ENCODE assay signal across 8 cellular contexts in genomic region chr6:105757512-105758200, GRCh38.
DNase-seq lines count a peak whose midpoint lies in the region; ATAC-seq and TF ChIP-seq lines count a peak whose summit lies in the region.

No MANE protein-coding gene starts in this region.

- no peaks in the 10 kb centered on the region for H3K27me3 ChIP-seq in left lung

- H3K27ac Mint-ChIP-seq in HFFc6, result no peak overlapping the region

- peaks cover 33% of the 10 kb centered on the region for H3K4me1 Mint-ChIP-seq in HFFc6 (ENCODE audit: low read depth)

- DNase-seq in A172 (ENCODE audit: low spot score) (peak; percentile 8), NCI-H748 treated with DMSO at 0.1 percent for 48 hours (lab: John Stamatoyannopoulos, UW) (peak; percentile 69), HFFc6 (no peak), NCI-H1694 (lab: John Stamatoyannopoulos, UW) (no peak), left lung (no peak), CD1c-positive myeloid dendritic cell (ENCODE audit: extremely low spot score) (no peak)

- no peak overlapping the region for H3K27ac ChIP-seq in left lung

- no peak overlapping the region for H3K4me3 Mint-ChIP-seq in HFFc6

- H3K36me3 Mint-ChIP-seq in HFFc6 (ENCODE audit: low read depth), result no peaks in the 10 kb centered on the region

- ATAC-seq in GM19025 (IDR thresholded peaks at IDR 0.05; ENCODE audit: low read depth, unreplicated experiment), result peak; percentile 96
- peak; percentile 91 for ATAC-seq in HG02981 (IDR thresholded peaks at IDR 0.05; ENCODE audit: unreplicated experiment)
- no peak for ATAC-seq in left lung

- H3K4me3 ChIP-seq in left lung, result no peak overlapping the region

- intact Hi-C loops in left lung (cut with DNase I), result no loop called here

- no peaks in the 10 kb centered on the region for H3K4me1 ChIP-seq in left lung

- H3K9me3 ChIP-seq in left lung, result no peaks in the 10 kb centered on the region

- H3K9me3 Mint-ChIP-seq in HFFc6, result no peaks in the 10 kb centered on the region

- no peak for TF ChIP-seq CTCF in HFFc6 (IDR thresholded peaks at IDR 0.05)
- no peak for TF ChIP-seq CTCF in left lung (IDR thresholded peaks at IDR 0.05)

- peaks cover 2% of the 10 kb centered on the region; the same call in 1 of the 2 replicates for H3K27me3 Mint-ChIP-seq in HFFc6 (ENCODE audit: insufficient read depth)

- H3K36me3 ChIP-seq in left lung, result no peaks in the 10 kb centered on the region

Comparison
In these comparisons a context has a peak if more than half of its experiments do, and no peak if none do; other contexts are left out.
1. DNase-seq: peak in A172 (single experiment) and NCI-H748 treated with DMSO at 0.1 percent for 48 hours (single experiment); none in HFFc6 (single experiment), NCI-H1694 (single experiment), left lung (0 of 2) and CD1c-positive myeloid dendritic cell (single experiment).